In genomic region chr6:143059616-143060353, GRCh38 we compare ENCODE assay signal across 1 cellular context.
TF ChIP-seq lines count a peak whose summit lies in the region.

No MANE protein-coding gene starts in this region.

TF ChIP-seq in HepG2, 621 proteins besides CTCF, POLR2A, EP300 and RAD21 (continued from another document and continues in another):
- TF ChIP-seq ZBTB33 (CRISPR knock-in tag; IDR thresholded peaks at IDR 0.05): no peak
- TF ChIP-seq TEAD2 (CRISPR knock-in tag; IDR thresholded peaks at IDR 0.05): no peak
- TF ChIP-seq NR2F6 (IDR thresholded peaks at IDR 0.05): 0 out of 2 replicates have a peak, but pooled peaks have one; percentile 21
- TF ChIP-seq NR2F6 (CRISPR knock-in tag; IDR thresholded peaks at IDR 0.05): peak; percentile 51; the same call in 1 of the 2 replicates
- no peak for TF ChIP-seq ZIK1 (CRISPR knock-in tag; IDR thresholded peaks at IDR 0.05; ENCODE audit: borderline replicate concordance, low read depth)
- no peak for TF ChIP-seq BHLHE40 (IDR thresholded peaks at IDR 0.05; ENCODE audit: low read length)
- TF ChIP-seq STAT5B (CRISPR knock-in tag; IDR thresholded peaks at IDR 0.05): no peak
- no peak for TF ChIP-seq IKZF1 (IDR thresholded peaks at IDR 0.05)
- TF ChIP-seq RCOR2 (CRISPR knock-in tag; IDR thresholded peaks at IDR 0.05): peak; percentile 71; the same call in 1 of the 2 replicates
- no peak for TF ChIP-seq NFKB2 (CRISPR knock-in tag; IDR thresholded peaks at IDR 0.05; ENCODE audit: borderline replicate concordance)
- no peak for TF ChIP-seq KLF13 (CRISPR knock-in tag; IDR thresholded peaks at IDR 0.05)
- no peak for TF ChIP-seq ZNF577 (CRISPR knock-in tag; IDR thresholded peaks at IDR 0.05; ENCODE audit: borderline replicate concordance, low read depth)
- no peak for TF ChIP-seq RARG (CRISPR knock-in tag; IDR thresholded peaks at IDR 0.05; ENCODE audit: low read depth)
- TF ChIP-seq ZNF451 (CRISPR knock-in tag; IDR thresholded peaks at IDR 0.05): no peak
- peak; percentile 38; the same call in 1 of the 2 replicates for TF ChIP-seq GATA4 (IDR thresholded peaks at IDR 0.05; ENCODE audit: borderline replicate concordance, low read depth)
- no peak for TF ChIP-seq REPIN1 (CRISPR knock-in tag; IDR thresholded peaks at IDR 0.05; ENCODE audit: borderline replicate concordance, low read depth)
- TF ChIP-seq PBX3 (CRISPR knock-in tag; IDR thresholded peaks at IDR 0.05; ENCODE audit: borderline replicate concordance): no peak
- TF ChIP-seq ZNF101 (CRISPR knock-in tag; IDR thresholded peaks at IDR 0.05; ENCODE audit: borderline replicate concordance, low read depth): no peak
- no peak for TF ChIP-seq ZNF296 (CRISPR knock-in tag; conservative IDR thresholded peaks at IDR 0.05)
- TF ChIP-seq ZNF503 (CRISPR knock-in tag; IDR thresholded peaks at IDR 0.05): peak; percentile 11
- 0 out of 2 replicates have a peak, but pooled peaks have one; percentile 52 for TF ChIP-seq SNAI1 (CRISPR knock-in tag; IDR thresholded peaks at IDR 0.05; ENCODE audit: borderline replicate concordance)
- TF ChIP-seq ZNF589 (CRISPR knock-in tag; conservative IDR thresholded peaks at IDR 0.05): 0 out of 2 replicates have a peak, but pooled peaks have one; percentile 11
- TF ChIP-seq ARNT2 (CRISPR knock-in tag; IDR thresholded peaks at IDR 0.05; ENCODE audit: low read depth): no peak
- peak; percentile 85 for TF ChIP-seq TEAD3 (CRISPR knock-in tag; optimal IDR thresholded peaks at IDR 0.05; ENCODE audit: borderline replicate concordance)
- no peak for TF ChIP-seq ZNF253 (CRISPR knock-in tag; IDR thresholded peaks at IDR 0.05; ENCODE audit: borderline replicate concordance)
- no peak for TF ChIP-seq NONO (IDR thresholded peaks at IDR 0.05)
- TF ChIP-seq NONO (CRISPR knock-in tag; conservative IDR thresholded peaks at IDR 0.05): no peak; the same call in 1 of the 2 replicates
- no peak for TF ChIP-seq CBX1 (IDR thresholded peaks at IDR 0.05; ENCODE audit: low read depth)
- no peak for TF ChIP-seq ZSCAN31 (CRISPR knock-in tag; IDR thresholded peaks at IDR 0.05; ENCODE audit: low read depth)
- TF ChIP-seq MAFF (IDR thresholded peaks at IDR 0.05; ENCODE audit: low read depth, low read length): 0 out of 2 replicates have a peak, but pooled peaks have one; percentile 17
- TF ChIP-seq NRL (CRISPR knock-in tag; IDR thresholded peaks at IDR 0.05; ENCODE audit: borderline replicate concordance): no peak
- TF ChIP-seq ZNF281 (CRISPR knock-in tag; IDR thresholded peaks at IDR 0.05; ENCODE audit: borderline replicate concordance): no peak; the same call in 1 of the 2 replicates
- TF ChIP-seq POLR2G (IDR thresholded peaks at IDR 0.05; ENCODE audit: low read depth, low read length): peak; percentile 61; the same call in 1 of the 2 replicates
- TF ChIP-seq TBX3 (IDR thresholded peaks at IDR 0.05; ENCODE audit: borderline replicate concordance): no peak
- no peak for TF ChIP-seq CENPT (CRISPR knock-in tag; IDR thresholded peaks at IDR 0.05; ENCODE audit: low read depth)
- no peak for TF ChIP-seq NBN (conservative IDR thresholded peaks at IDR 0.05)
- TF ChIP-seq ZNF747 (CRISPR knock-in tag; IDR thresholded peaks at IDR 0.05; ENCODE audit: borderline replicate concordance): no peak; the same call in 1 of the 2 replicates
- no peak; the same call in 1 of the 2 replicates for TF ChIP-seq ZSCAN5A (CRISPR knock-in tag; IDR thresholded peaks at IDR 0.05; ENCODE audit: borderline replicate concordance)
- TF ChIP-seq DMAP1 (CRISPR knock-in tag; IDR thresholded peaks at IDR 0.05): no peak; the same call in 1 of the 2 replicates
- TF ChIP-seq ZNF512 (CRISPR knock-in tag; IDR thresholded peaks at IDR 0.05): no peak
- no peak for TF ChIP-seq HCFC1 (IDR thresholded peaks at IDR 0.05; ENCODE audit: low read depth, low read length)
- peak; percentile 90 for TF ChIP-seq ARID5B (CRISPR knock-in tag; IDR thresholded peaks at IDR 0.05)
- TF ChIP-seq ZNF552 (CRISPR knock-in tag; IDR thresholded peaks at IDR 0.05; ENCODE audit: borderline replicate concordance): no peak
- no peak for TF ChIP-seq ZNF569 (CRISPR knock-in tag; IDR thresholded peaks at IDR 0.05; ENCODE audit: borderline replicate concordance)
- TF ChIP-seq KLF11 (CRISPR knock-in tag; IDR thresholded peaks at IDR 0.05): no peak
- TF ChIP-seq ZBTB44 (CRISPR knock-in tag; IDR thresholded peaks at IDR 0.05): no peak
- TF ChIP-seq RARA (CRISPR knock-in tag; IDR thresholded peaks at IDR 0.05): peak; percentile 75
